ENCODE assay signal across 20 cellular contexts in the genomic region with DNA sequence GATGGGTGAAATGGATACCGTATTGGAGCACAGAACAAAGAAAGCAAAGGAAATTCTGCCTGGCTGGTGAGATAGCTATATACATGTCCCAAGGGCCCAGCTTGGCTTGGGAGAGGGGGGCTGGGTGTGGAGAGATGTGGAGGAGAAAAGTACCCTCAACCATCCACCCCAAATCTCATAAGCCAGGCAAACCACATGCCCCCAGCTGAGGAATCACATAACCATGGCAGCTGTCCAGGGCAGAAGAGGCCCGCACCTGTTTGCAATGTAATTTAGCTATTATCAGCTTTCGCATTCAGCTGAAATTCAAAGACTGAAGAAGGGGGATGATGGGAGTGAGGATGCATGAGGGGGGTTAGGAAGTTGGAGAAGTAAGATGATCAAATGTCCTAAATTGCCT.
DNase-seq lines count a peak whose midpoint lies in the region; ATAC-seq and TF ChIP-seq lines count a peak whose summit lies in the region.
"Had no signal": no experiment of that assay in that cellular context is flagged by ENCODE, and none has a peak within 500 bp of the region (broad histone marks: within the 10 kb centered on the region; RNA-seq: fewer than 3 reads in every experiment).

No MANE protein-coding gene starts in this region.

- no peaks in the 10 kb centered on the region for H3K36me3 ChIP-seq in SJCRH30
- H3K36me3 ChIP-seq in transverse colon = no peaks in the 10 kb centered on the region

- H3K27ac Mint-ChIP-seq in activated T-helper 1 cell treated with anti-CD3 and anti-CD28 coated beads, Interleukin-12 subunit alpha, Interleukin-12 subunit beta, Interleukin-2, Interleukin-4 antibody, amounts not matched to agents 30 ng/mL and 10 ng/mL and 1 ng/mL, durations not matched to agents 14 hours and 24 hours and 36 hours = no peak overlapping the region

- no peaks in the 10 kb centered on the region for H3K27me3 ChIP-seq in SJCRH30
- no peaks in the 10 kb centered on the region for H3K27me3 ChIP-seq in transverse colon

- no peaks in the 10 kb centered on the region for H3K27me3 Mint-ChIP-seq in activated T-helper 1 cell treated with anti-CD3 and anti-CD28 coated beads, Interleukin-12 subunit alpha, Interleukin-12 subunit beta, Interleukin-2, Interleukin-4 antibody, amounts not matched to agents 30 ng/mL and 10 ng/mL and 1 ng/mL, durations not matched to agents 14 hours and 24 hours and 36 hours (ENCODE audit: insufficient read depth)

- H3K4me1 ChIP-seq in SJCRH30 (peaks cover 4% of the 10 kb centered on the region), transverse colon (no peaks in the 10 kb centered on the region)

- WGBS in transverse colon (ENCODE audit: low coverage in 1 of 2), 2 donors = 50 to 60% methylated on average over 1 to 3 of the region's 3 CpGs

- H3K9me3 ChIP-seq in SJCRH30 (replicated peaks) = no peaks in the 10 kb centered on the region
- H3K9me3 ChIP-seq in transverse colon = no peaks in the 10 kb centered on the region

- H3K4me3 ChIP-seq in SJCRH30 = no peak overlapping the region
- H3K4me3 ChIP-seq in transverse colon = no peak overlapping the region
- H3K4me3 ChIP-seq: GM12878 had no signal

- no peak overlapping the region for H3K4me3 Mint-ChIP-seq in activated T-helper 1 cell treated with anti-CD3 and anti-CD28 coated beads, Interleukin-12 subunit alpha, Interleukin-12 subunit beta, Interleukin-2, Interleukin-4 antibody, amounts not matched to agents 30 ng/mL and 10 ng/mL and 1 ng/mL, durations not matched to agents 14 hours and 24 hours and 36 hours

- no peak for TF ChIP-seq CTCF in transverse colon (IDR thresholded peaks at IDR 0.05)

- no peaks in the 10 kb centered on the region for H3K4me1 Mint-ChIP-seq in activated T-helper 1 cell treated with anti-CD3 and anti-CD28 coated beads, Interleukin-12 subunit alpha, Interleukin-12 subunit beta, Interleukin-2, Interleukin-4 antibody, amounts not matched to agents 30 ng/mL and 10 ng/mL and 1 ng/mL, durations not matched to agents 14 hours and 24 hours and 36 hours (ENCODE audit: low read depth)

- no peak for TF ChIP-seq EP300 in transverse colon (IDR thresholded peaks at IDR 0.05; ENCODE audit: low read depth)

- ATAC-seq in HG02884 (IDR thresholded peaks at IDR 0.05; ENCODE audit: unreplicated experiment) = no peak
- ATAC-seq: GM12878, Panc1 had no signal

- no peak for TF ChIP-seq POLR2A in transverse colon (IDR thresholded peaks at IDR 0.05)

- H3K9me3 Mint-ChIP-seq in activated T-helper 1 cell treated with anti-CD3 and anti-CD28 coated beads, Interleukin-12 subunit alpha, Interleukin-12 subunit beta, Interleukin-2, Interleukin-4 antibody, amounts not matched to agents 30 ng/mL and 10 ng/mL and 1 ng/mL, durations not matched to agents 14 hours and 24 hours and 36 hours = no peaks in the 10 kb centered on the region

- no peak overlapping the region for H3K27ac ChIP-seq in SJCRH30
- H3K27ac ChIP-seq in transverse colon = no peak overlapping the region
- H3K27ac ChIP-seq: C4-2B had no signal

- peak; percentile 4 for DNase-seq in NCI-H146 (lab: John Stamatoyannopoulos, UW)
- no peak for DNase-seq in NCI-H146 treated with DMSO at 0.1 percent for 48 hours (lab: John Stamatoyannopoulos, UW; ENCODE audit: unreplicated experiment)
- DNase-seq in NCI-H187 (lab: John Stamatoyannopoulos, UW) = peak; percentile 29 to 61
- peak; percentile 84 for DNase-seq in NCI-H2171 (lab: John Stamatoyannopoulos, UW)
- peak; percentile 72 to 84 for DNase-seq in SJCRH30
- no peak for DNase-seq in transverse colon
- DNase-seq in activated T-helper 1 cell treated with anti-CD3 and anti-CD28 coated beads, Interleukin-12 subunit alpha, Interleukin-12 subunit beta, Interleukin-2, Interleukin-4 antibody, amounts not matched to agents 30 ng/mL and 10 ng/mL and 1 ng/mL, durations not matched to agents 14 hours and 24 hours and 36 hours (ENCODE audit: low spot score) = no peak
- DNase-seq: COR-L47, DMS53, H7, Karpas-422, MM.1S, NCI-H2081, NCI-H524 treated with DMSO at 0.1 percent for 48 hours, Right ventricle myocardium superior, T-helper 2 cell had no signal

- intact Hi-C loops in transverse colon (cut with DNase I; ENCODE audit: low total_unique reads) = no loop called here
- intact Hi-C loops in activated T-helper 1 cell treated with anti-CD3 and anti-CD28 coated beads, Interleukin-12 subunit alpha, Interleukin-12 subunit beta, Interleukin-2, Interleukin-4 antibody, amounts not matched to agents 30 ng/mL and 10 ng/mL and 1 ng/mL, durations not matched to agents 14 hours and 24 hours and 36 hours (cut with micrococcal nuclease) = no loop called here

- in situ Hi-C loops in transverse colon (cut with MboI; ENCODE audit: low pct_ligation_motif_present in 1 of 4, low pct_unique_long_range_greater_than_20kb in 1 of 4, low sequenced_read_pairs in 3 of 4) = no loop called here

- no peaks in the 10 kb centered on the region for H3K36me3 Mint-ChIP-seq in activated T-helper 1 cell treated with anti-CD3 and anti-CD28 coated beads, Interleukin-12 subunit alpha, Interleukin-12 subunit beta, Interleukin-2, Interleukin-4 antibody, amounts not matched to agents 30 ng/mL and 10 ng/mL and 1 ng/mL, durations not matched to agents 14 hours and 24 hours and 36 hours (ENCODE audit: low read depth)

Comparison
In these comparisons a context has a peak if more than half of its experiments do, and no peak if none do; other contexts are left out.
1. DNase-seq: peak in NCI-H146 (single experiment), NCI-H187 (2 of 2), NCI-H2171 (single experiment) and SJCRH30 (2 of 2); none in NCI-H146 treated with DMSO at 0.1 percent for 48 hours (single experiment), transverse colon (single experiment) and activated T-helper 1 cell treated with anti-CD3 and anti-CD28 coated beads, Interleukin-12 subunit alpha, Interleukin-12 subunit beta, Interleukin-2, Interleukin-4 antibody, amounts not matched to agents 30 ng/mL and 10 ng/mL and 1 ng/mL, durations not matched to agents 14 hours and 24 hours and 36 hours (single experiment).